27 cellular contexts compared by ENCODE assay signal in the genomic region with DNA sequence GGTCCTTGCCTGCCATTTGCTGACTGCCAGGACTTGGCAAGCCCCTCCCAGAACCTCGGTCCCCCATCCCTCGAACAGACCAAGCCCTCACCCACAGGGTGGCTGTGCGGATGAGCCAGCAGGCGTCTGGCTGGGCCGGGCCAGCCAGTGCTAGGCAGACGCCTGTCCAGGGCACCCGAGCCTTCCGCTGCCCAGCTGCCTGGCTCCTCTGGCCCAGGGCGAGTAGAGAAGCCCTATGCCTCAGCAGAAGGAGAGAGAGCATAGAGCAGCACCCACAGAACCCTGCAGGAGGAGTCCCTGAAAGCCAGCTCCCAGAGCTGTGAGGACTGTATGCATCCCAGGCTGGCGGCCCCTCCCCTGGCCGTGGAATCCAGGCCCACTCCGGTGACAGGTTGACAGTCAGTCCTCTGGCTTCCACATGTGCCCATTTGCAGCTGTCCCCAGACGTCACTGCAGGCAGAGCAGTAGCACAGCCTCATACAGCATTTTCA.
"Had no signal": no experiment of that assay in that cellular context is flagged by ENCODE, and none has a peak within 500 bp of the region (broad histone marks: within the 10 kb centered on the region; RNA-seq: fewer than 3 reads in every experiment).

No MANE protein-coding gene starts in this region.

- H3K4me1 ChIP-seq: adrenal gland had no signal

- H3K36me3 ChIP-seq: adrenal gland, SJSA1 had no signal

- H3K27ac ChIP-seq: adrenal gland, SJSA1 had no signal

- H3K9me3 ChIP-seq: adrenal gland had no signal

- ATAC-seq: activated CD8-positive, alpha-beta T cell treated with anti-CD3 and anti-CD28 coated beads, Interleukin-2, amount 10 ng/mL, durations not matched to agents 7 days and 5 days; Panc1; T-helper 17 cell; WTC11 had no signal

- DNase-seq: activated CD4-positive, alpha-beta T cell treated with anti-CD3 and anti-CD28 coated beads for 48 hours; activated CD4-positive, alpha-beta T cell treated with anti-CD3 and anti-CD28 coated beads, Interleukin-2, amount 50 U/mL, for 4 hours; activated CD4-positive, CD25-positive, alpha-beta regulatory T cell treated with anti-CD3 and anti-CD28 coated beads, Interleukin-2, amount 50 U/mL, for 72 hours; activated CD8-positive, alpha-beta memory T cell treated with anti-CD3 and anti-CD28 coated beads, Interleukin-2, amount 50 U/mL, for 48 hours; activated CD8-positive, alpha-beta T cell treated with anti-CD3 and anti-CD28 coated beads, Interleukin-2, amount 10 ng/mL, durations not matched to agents 7 days and 5 days; activated naive CD4-positive, alpha-beta T cell treated with anti-CD3 and anti-CD28 coated beads, Interleukin-2, amount 50 U/mL, for 16 hours; activated naive CD8-positive, alpha-beta T cell treated with anti-CD3 and anti-CD28 coated beads, Interleukin-2, amount 10 ng/mL, durations not matched to agents 7 days and 5 days; activated T-cell treated with anti-CD3 and anti-CD28 coated beads, Interleukin-2, amount 50 U/mL, for 1 hour; anterior cingulate cortex; caudate nucleus; MM.1S; NCI-H1105; NCI-H1436; NCI-H187; NCI-H2081 treated with DMSO at 0.1 percent for 48 hours; NCI-H2171 treated with DMSO at 0.1 percent for 48 hours; NCI-H345; NCI-H510A; NCI-H526 treated with DMSO at 0.1 percent for 48 hours; NCI-H82; RPMI8226; T-helper 17 cell; T-helper 9 cell had no signal

- H3K4me3 ChIP-seq: adrenal gland, SJSA1 had no signal
